In genomic region chr20:64188682-64189529, GRCh38 we compare ENCODE assay signal across 9 cellular contexts. TPM values are rescaled to one million over a fixed set of nuclear protein-coding genes. Genes with fewer than 3 reads are reported as not detected.
DNase-seq lines count a peak whose midpoint lies in the region; ATAC-seq and TF ChIP-seq lines count a peak whose summit lies in the region.
"Had no signal": no experiment of that assay in that cellular context is flagged by ENCODE, and none has a peak within 500 bp of the region (broad histone marks: within the 10 kb centered on the region; RNA-seq: fewer than 3 reads in every experiment).

No MANE protein-coding gene starts in this region.

- no peak for TF ChIP-seq CTCF in RWPE2 (IDR thresholded peaks at IDR 0.05; ENCODE audit: poor library complexity, severe bottlenecking)
- TF ChIP-seq CTCF in testis (IDR thresholded peaks at IDR 0.05): no peak
- no peak for TF ChIP-seq CTCF in coronary artery (IDR thresholded peaks at IDR 0.05)

- DNase-seq in SIG-M5 treated with dmso at 0.1 percent for 504 hours (lab: John Stamatoyannopoulos, UW; ENCODE audit: unreplicated experiment) (peak; percentile 47), SIG-M5 (lab: John Stamatoyannopoulos, UW) (no peak), RWPE2 (ENCODE audit: low spot score) (no peak), glomerular endothelial cell (ENCODE audit: extremely low read depth, low read depth, low spot score) (peak; percentile 98), testis (peak; percentile 75), coronary artery (ENCODE audit: low spot score) (no peak), NAMALWA (ENCODE audit: low spot score) (no peak)

- peaks cover 9% of the 10 kb centered on the region for H3K27me3 ChIP-seq in RWPE2 (ENCODE audit: insufficient read depth, poor library complexity, severe bottlenecking)
- H3K27me3 ChIP-seq in testis: no peaks in the 10 kb centered on the region

- ATAC-seq in RWPE2 (ENCODE audit: low read depth) (peak; percentile 82), GM18520 (IDR thresholded peaks at IDR 0.05; ENCODE audit: unreplicated experiment) (no peak)

- H3K4me1 ChIP-seq in RWPE2 (ENCODE audit: insufficient read depth, poor library complexity, severe bottlenecking): peaks cover 6% of the 10 kb centered on the region
- H3K4me1 ChIP-seq in testis: no peaks in the 10 kb centered on the region
- H3K4me1 ChIP-seq: SJSA1 had no signal

- H3K9me3 ChIP-seq in RWPE2 (ENCODE audit: severe bottlenecking): no peaks in the 10 kb centered on the region
- H3K9me3 ChIP-seq in testis: no peaks in the 10 kb centered on the region
- H3K9me3 ChIP-seq: SJSA1 had no signal

- H3K4me3 ChIP-seq in RWPE2 (ENCODE audit: severe bottlenecking): no peak overlapping the region
- no peak overlapping the region for H3K4me3 ChIP-seq in testis
- no peak overlapping the region for H3K4me3 ChIP-seq in coronary artery
- H3K4me3 ChIP-seq: SJSA1 had no signal

- H3K36me3 ChIP-seq in RWPE2 (ENCODE audit: low read depth) (no peaks in the 10 kb centered on the region), testis (ENCODE audit: low read depth, missing control alignments) (no peaks in the 10 kb centered on the region)
- H3K36me3 ChIP-seq: SJSA1 had no signal

- intact Hi-C loops in testis (cut with DNase I; ENCODE audit: low total_unique reads): no loop called here

- WGBS in testis, 2 donors: 56 to 67% methylated on average over 21 of the region's 21 CpGs

- H3K27ac ChIP-seq in RWPE2 (ENCODE audit: poor library complexity, severe bottlenecking): no peak overlapping the region
- no peak overlapping the region for H3K27ac ChIP-seq in testis
- no peak overlapping the region for H3K27ac ChIP-seq in coronary artery
- H3K27ac ChIP-seq: SJSA1 had no signal

- TF ChIP-seq POLR2A in testis (IDR thresholded peaks at IDR 0.05): no peak

RNA-seq across cellular contexts. Expression of gene MYT1, which starts 24.7 kb away (rescaled TPM):
- total RNA-seq in glomerular endothelial cell: not detected in 2 replicates
- 10 to 100 TPM in 1 of 2 donors, 1 to 10 TPM in 1; 1.7 to 22.2 TPM for total RNA-seq in testis
- 2.9 TPM for polyA plus RNA-seq in testis (ENCODE audit: insufficient read depth, low read depth, low replicate concordance)
- total RNA-seq: SJSA1 had no signal

Comparison
In these comparisons a context has a peak if more than half of its experiments do, and no peak if none do; other contexts are left out.
1. DNase-seq: peak in SIG-M5 treated with dmso at 0.1 percent for 504 hours (single experiment), glomerular endothelial cell (single experiment) and testis (single experiment); none in SIG-M5 (single experiment), RWPE2 (single experiment), coronary artery (single experiment) and NAMALWA (single experiment).